Comparison of ENCODE assay signal across 2 cellular contexts in genomic region chr18:48997681-48997984, GRCh38.
TF ChIP-seq lines count a peak whose summit lies in the region.

No MANE protein-coding gene starts in this region.

TF ChIP-seq in SK-N-SH, 30 proteins besides CTCF, POLR2A, EP300 and RAD21 (continued from another document):
- no peak for TF ChIP-seq IRF3 (IDR thresholded peaks at IDR 0.05; ENCODE audit: low read depth, low read length)
- TF ChIP-seq NRF1 (IDR thresholded peaks at IDR 0.05; ENCODE audit: low read depth, low read length), result no peak
- no peak for TF ChIP-seq REST (IDR thresholded peaks at IDR 0.05; ENCODE audit: low read depth, low read length)
- no peak for TF ChIP-seq SIN3A (IDR thresholded peaks at IDR 0.05; ENCODE audit: borderline replicate concordance, low read depth, low read length)
- no peak for TF ChIP-seq NFIC (IDR thresholded peaks at IDR 0.05; ENCODE audit: borderline replicate concordance)
- no peak for TF ChIP-seq ELF1 (IDR thresholded peaks at IDR 0.05)
- no peak for TF ChIP-seq RXRA (IDR thresholded peaks at IDR 0.05; ENCODE audit: borderline replicate concordance, low read depth)
- no peak for TF ChIP-seq JUND (IDR thresholded peaks at IDR 0.05)
- no peak for TF ChIP-seq EZH2phosphoT487 (IDR thresholded peaks at IDR 0.05; ENCODE audit: borderline replicate concordance, low read depth)
- TF ChIP-seq PBX3 (IDR thresholded peaks at IDR 0.05), result no peak
- TF ChIP-seq ZBTB33 (IDR thresholded peaks at IDR 0.05; ENCODE audit: borderline replicate concordance, low read depth), result no peak
- no peak for TF ChIP-seq POLR2AphosphoS5 (IDR thresholded peaks at IDR 0.05; ENCODE audit: low read depth, low read length)
- no peak for TF ChIP-seq FOXJ3 (CRISPR knock-in tag; IDR thresholded peaks at IDR 0.05)
- no peak for TF ChIP-seq TCF12 (IDR thresholded peaks at IDR 0.05)

TF ChIP-seq in SK-N-SH treated with all-trans-retinoic acid at 6 μM for 48 hours, 23 proteins besides CTCF, POLR2A, EP300 and RAD21 (continued from another document):
- TF ChIP-seq POU6F1 (CRISPR knock-in tag; IDR thresholded peaks at IDR 0.05; ENCODE audit: borderline replicate concordance, low read depth), result no peak
- TF ChIP-seq ZC3H10 (CRISPR knock-in tag; IDR thresholded peaks at IDR 0.05), result no peak
- no peak for TF ChIP-seq ARNTL (CRISPR knock-in tag; IDR thresholded peaks at IDR 0.05; ENCODE audit: borderline replicate concordance, low read depth)
- no peak for TF ChIP-seq ZNF8 (CRISPR knock-in tag; IDR thresholded peaks at IDR 0.05)
- TF ChIP-seq TCF4 (CRISPR knock-in tag; IDR thresholded peaks at IDR 0.05; ENCODE audit: borderline replicate concordance), result no peak
- TF ChIP-seq CREB5 (CRISPR knock-in tag; IDR thresholded peaks at IDR 0.05; ENCODE audit: low read depth), result no peak
- TF ChIP-seq ESRRG (CRISPR knock-in tag; IDR thresholded peaks at IDR 0.05), result no peak
